9 cellular contexts compared by ENCODE assay signal in genomic region chr1:235946570-235946981, GRCh38.
DNase-seq lines count a peak whose midpoint lies in the region; ATAC-seq and TF ChIP-seq lines count a peak whose summit lies in the region.
"Had no signal": no experiment of that assay in that cellular context is flagged by ENCODE, and none has a peak within 500 bp of the region (broad histone marks: within the 10 kb centered on the region; RNA-seq: fewer than 3 reads in every experiment).

No MANE protein-coding gene starts in this region.

- H3K9ac ChIP-seq in smooth muscle cell (ENCODE audit: low read depth): no peak overlapping the region

- H3K4me2 ChIP-seq in smooth muscle cell: no peak overlapping the region

- WGBS in smooth muscle cell (ENCODE audit: low lambda C conversion rate): 71% methylated on average over 5 of the region's 5 CpGs

- no peaks in the 10 kb centered on the region for H3K27me3 ChIP-seq in smooth muscle cell (ENCODE audit: low read depth)

- no peak overlapping the region for H3K4me3 ChIP-seq in smooth muscle cell

- H3K9me3 Mint-ChIP-seq in activated CD4-positive, alpha-beta T cell treated with anti-CD3 and anti-CD28 coated beads, Interleukin-2, amount 10 ng/mL, durations not matched to agents 7 days and 5 days: no peaks in the 10 kb centered on the region
- H3K9me3 Mint-ChIP-seq: CD4-positive, CD25-positive, alpha-beta regulatory T cell had no signal

- ATAC-seq in HG03060 (IDR thresholded peaks at IDR 0.05; ENCODE audit: low read depth, unreplicated experiment) (peak; percentile 35), left lobe of liver (peak; percentile 57), HG03025 (IDR thresholded peaks at IDR 0.05; ENCODE audit: low FRiP score, unreplicated experiment) (no peak)

- H3K36me3 ChIP-seq in smooth muscle cell (ENCODE audit: low read depth): no peaks in the 10 kb centered on the region

- H2AFZ ChIP-seq in smooth muscle cell (ENCODE audit: low read depth): no peak overlapping the region

- H3K36me3 Mint-ChIP-seq in activated CD4-positive, alpha-beta T cell treated with anti-CD3 and anti-CD28 coated beads, Interleukin-2, amount 10 ng/mL, durations not matched to agents 7 days and 5 days (ENCODE audit: low read depth): no peaks in the 10 kb centered on the region
- H3K36me3 Mint-ChIP-seq: CD4-positive, CD25-positive, alpha-beta regulatory T cell had no signal

- no peak overlapping the region for H3K4me3 Mint-ChIP-seq in activated CD4-positive, alpha-beta T cell treated with anti-CD3 and anti-CD28 coated beads, Interleukin-2, amount 10 ng/mL, durations not matched to agents 7 days and 5 days
- H3K4me3 Mint-ChIP-seq: CD4-positive, CD25-positive, alpha-beta regulatory T cell had no signal

- H3K27me3 Mint-ChIP-seq in activated CD4-positive, alpha-beta T cell treated with anti-CD3 and anti-CD28 coated beads, Interleukin-2, amount 10 ng/mL, durations not matched to agents 7 days and 5 days: no peaks in the 10 kb centered on the region

- POLR2A ChIA-PET in activated CD4-positive, alpha-beta T cell treated with anti-CD3 and anti-CD28 coated beads, Interleukin-2, amount 10 ng/mL, durations not matched to agents 7 days and 5 days (lab: Charles Lee): no interaction called here

- H3K27ac ChIP-seq in smooth muscle cell (ENCODE audit: low read depth): no peak overlapping the region

- no peaks in the 10 kb centered on the region for H4K20me1 ChIP-seq in smooth muscle cell (ENCODE audit: low read depth)

- peaks cover 5% of the 10 kb centered on the region for H3K4me1 ChIP-seq in smooth muscle cell (ENCODE audit: low read depth)

- H3F3A ChIP-seq in smooth muscle cell (ENCODE audit: low read depth): peaks cover 12% of the 10 kb centered on the region

- no peak for DNase-seq in activated CD4-positive, alpha-beta T cell treated with anti-CD3 and anti-CD28 coated beads, Interleukin-2, amount 10 ng/mL, durations not matched to agents 7 days and 5 days
- DNase-seq in activated CD4-positive, alpha-beta T cell treated with anti-CD3 and anti-CD28 coated beads, Interleukin-2, amount 50 U/mL, for 1 hour: no peak
- DNase-seq in SKM-1 treated with dmso at 0.1 percent for 144 hours (lab: John Stamatoyannopoulos, UW; ENCODE audit: unreplicated experiment): peak; percentile 99
- no peak for DNase-seq in left lobe of liver (ENCODE audit: low spot score)
- no peak for DNase-seq in smooth muscle cell (lab: John Stamatoyannopoulos, UW; ENCODE audit: unreplicated experiment)
- no peak for DNase-seq in stimulated activated naive CD4-positive, alpha-beta T cell (lab: John Stamatoyannopoulos, UW)
- DNase-seq: CD4-positive, CD25-positive, alpha-beta regulatory T cell had no signal

- peaks cover 8% of the 10 kb centered on the region for H3K4me1 Mint-ChIP-seq in activated CD4-positive, alpha-beta T cell treated with anti-CD3 and anti-CD28 coated beads, Interleukin-2, amount 10 ng/mL, durations not matched to agents 7 days and 5 days

- H3K27ac Mint-ChIP-seq in activated CD4-positive, alpha-beta T cell treated with anti-CD3 and anti-CD28 coated beads, Interleukin-2, amount 10 ng/mL, durations not matched to agents 7 days and 5 days: peak overlapping the region; percentile 37

- CTCF ChIA-PET in activated CD4-positive, alpha-beta T cell treated with anti-CD3 and anti-CD28 coated beads, Interleukin-2, amount 10 ng/mL, durations not matched to agents 7 days and 5 days (lab: Charles Lee): interaction anchor here (0.6 to 1.3 kb wide), 2 partner anchors 25 to 26 kb away, joined by 3 to 5 read pairs; no protein-coding TSS in a partner anchor

- no peaks in the 10 kb centered on the region for H3K9me3 ChIP-seq in smooth muscle cell (replicated peaks; ENCODE audit: low read depth)

- no peaks in the 10 kb centered on the region for H3K79me2 ChIP-seq in smooth muscle cell (ENCODE audit: low read depth)

- no peak for TF ChIP-seq CTCF in smooth muscle cell (IDR thresholded peaks at IDR 0.05; ENCODE audit: borderline replicate concordance, insufficient read depth, poor library complexity, severe bottlenecking)
